Comparison of ENCODE assay signal across 17 cellular contexts in the genomic region with DNA sequence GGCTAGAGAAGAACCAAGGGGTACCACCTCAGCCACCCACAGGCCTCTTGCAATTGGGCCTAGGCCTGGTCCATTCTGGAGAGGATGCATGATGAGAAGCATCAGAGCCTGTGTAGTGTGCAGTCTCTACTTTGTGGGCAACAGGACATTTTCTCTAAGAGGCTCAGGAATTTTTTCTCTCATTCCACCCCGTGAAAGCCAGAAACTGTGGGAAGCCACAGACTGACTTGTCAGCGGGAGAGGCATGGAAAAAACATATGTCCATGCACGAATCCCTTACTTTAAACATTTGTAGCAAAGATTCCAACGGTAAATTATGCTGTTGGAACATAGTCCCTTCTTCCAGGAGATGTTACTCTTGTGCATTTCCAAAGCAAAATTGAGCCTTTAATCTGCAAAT.
DNase-seq lines count a peak whose midpoint lies in the region; ATAC-seq, FAIRE-seq and TF ChIP-seq lines count a peak whose summit lies in the region.
"Had no signal": no experiment of that assay in that cellular context is flagged by ENCODE, and none has a peak within 500 bp of the region (broad histone marks: within the 10 kb centered on the region; RNA-seq: fewer than 3 reads in every experiment).

No MANE protein-coding gene starts in this region.

- H3K36me3 ChIP-seq in heart left ventricle (peaks cover 0 to 51% (median 26%) of the 10 kb centered on the region in 9 donors), subcutaneous abdominal adipose tissue (ENCODE audit: control insufficient read depth in 5 of 5, insufficient read depth in 5 of 5, low read length in 5 of 5) (peaks cover 0 to 8% (median under 1%) of the 10 kb centered on the region in 5 donors)
- H3K36me3 ChIP-seq: breast epithelium had no signal

- no peak for FAIRE-seq in frontal cortex (lab: Jason Lieb, UNC)
- FAIRE-seq: RCC 7860 had no signal

- no peak overlapping the region for H3K4me3 Mint-ChIP-seq in natural killer cell
- no peak overlapping the region for H3K4me3 Mint-ChIP-seq in type B pancreatic cell

- no peak for TF ChIP-seq POLR2A in heart left ventricle (IDR thresholded peaks at IDR 0.05)

- H3K36me3 Mint-ChIP-seq in natural killer cell (no peaks in the 10 kb centered on the region), type B pancreatic cell (peaks cover 3% of the 10 kb centered on the region)

- no peaks in the 10 kb centered on the region for H3K9me3 ChIP-seq in heart left ventricle
- no peaks in the 10 kb centered on the region for H3K9me3 ChIP-seq in subcutaneous abdominal adipose tissue (ENCODE audit: control insufficient read depth in 5 of 5, low read length in 5 of 5)
- H3K9me3 ChIP-seq: breast epithelium, upper lobe of right lung had no signal

- H3K27ac ChIP-seq in heart left ventricle: peak overlapping the region in 11 of 12 donors; percentile 3 to 70 (median 58)
- H3K27ac ChIP-seq in subcutaneous abdominal adipose tissue (ENCODE audit: low read depth, low read length): peak overlapping the region; percentile 71
- H3K27ac ChIP-seq: epithelial cell of prostate, upper lobe of right lung had no signal

- peaks cover 0 to 66% (median 47%) of the 10 kb centered on the region in 12 donors for H3K4me1 ChIP-seq in heart left ventricle
- H3K4me1 ChIP-seq in subcutaneous abdominal adipose tissue (ENCODE audit: control insufficient read depth in 5 of 5, insufficient read depth in 5 of 5, low read length in 5 of 5): peaks cover 0 to 19% (median 4%) of the 10 kb centered on the region in 5 donors
- H3K4me1 ChIP-seq: breast epithelium had no signal

- no peaks in the 10 kb centered on the region for H3K27me3 ChIP-seq in heart left ventricle
- H3K27me3 ChIP-seq in subcutaneous abdominal adipose tissue (ENCODE audit: control insufficient read depth in 5 of 5, insufficient read depth in 4 of 5, low read length in 5 of 5): no peaks in the 10 kb centered on the region
- H3K27me3 ChIP-seq: breast epithelium, upper lobe of right lung had no signal

- DNase-seq in heart left ventricle (no peak), Right ventricle myocardium superior (no peak), choroid plexus epithelial cell (ENCODE audit: low read depth) (peak; percentile 35), natural killer cell (no peak), frontal cortex (ENCODE audit: low spot score in 2 of 2) (no peak), type B pancreatic cell (ENCODE audit: extremely low spot score, unreplicated experiment) (no peak)
- DNase-seq: activated CD4-positive, CD25-positive, alpha-beta regulatory T cell treated with anti-CD3 and anti-CD28 coated beads, Interleukin-2, amount 50 U/mL, for 72 hours; DMS153; NCI-H2029 treated with DMSO at 0.1 percent for 48 hours; NCI-H526 treated with DMSO at 0.1 percent for 48 hours; occipital lobe; upper lobe of right lung had no signal

- H3K4me3 ChIP-seq in heart left ventricle: no peak overlapping the region
- H3K4me3 ChIP-seq in choroid plexus epithelial cell (ENCODE audit: low read depth, low read length): no peak overlapping the region
- no peak overlapping the region for H3K4me3 ChIP-seq in subcutaneous abdominal adipose tissue (ENCODE audit: low read depth in 1 of 5, low read length in 5 of 5)
- H3K4me3 ChIP-seq: breast epithelium, upper lobe of right lung had no signal

- no peak overlapping the region for H3K9ac ChIP-seq in subcutaneous abdominal adipose tissue (ENCODE audit: low read length in 5 of 5)

- intact Hi-C loops in heart left ventricle (cut with DNase I): loop anchor here in 2 of 10 donors (10.0 kb wide), 1 partner anchor 237 kb away; no protein-coding TSS in a partner anchor
- intact Hi-C loops in Right ventricle myocardium superior (cut with DNase I): no loop called here
- intact Hi-C loops in natural killer cell (cut with micrococcal nuclease): no loop called here

- ATAC-seq in heart left ventricle (no peak), Right ventricle myocardium superior (ENCODE audit: poor library complexity) (no peak), natural killer cell (no peak), HG03521 (IDR thresholded peaks at IDR 0.05; ENCODE audit: unreplicated experiment) (no peak)
- ATAC-seq: upper lobe of right lung had no signal

- peak overlapping the region; percentile 47 to 75 for H3K27ac Mint-ChIP-seq in natural killer cell
- no peak overlapping the region for H3K27ac Mint-ChIP-seq in type B pancreatic cell

- H3K27me3 Mint-ChIP-seq in natural killer cell (ENCODE audit: low read depth in 2 of 2): no peaks in the 10 kb centered on the region
- H3K27me3 Mint-ChIP-seq in type B pancreatic cell: no peaks in the 10 kb centered on the region

- peaks cover 58 to 61% of the 10 kb centered on the region in 2 donors for H3K4me1 Mint-ChIP-seq in natural killer cell
- H3K4me1 Mint-ChIP-seq in type B pancreatic cell (ENCODE audit: unreplicated experiment): peaks cover 16% of the 10 kb centered on the region

- no peak for TF ChIP-seq CTCF in heart left ventricle (IDR thresholded peaks at IDR 0.05)
- no peak for TF ChIP-seq CTCF in choroid plexus epithelial cell (conservative IDR thresholded peaks at IDR 0.05; ENCODE audit: low read depth, low read length)
- no peak for TF ChIP-seq CTCF in natural killer cell (IDR thresholded peaks at IDR 0.05)
- TF ChIP-seq CTCF in type B pancreatic cell (conservative IDR thresholded peaks at IDR 0.05): no peak

- WGBS in heart left ventricle, 4 donors: 61 to 76% (median 65%) methylated on average over 4 of the region's 4 CpGs

- H3K9me3 Mint-ChIP-seq in natural killer cell: no peaks in the 10 kb centered on the region
- no peaks in the 10 kb centered on the region for H3K9me3 Mint-ChIP-seq in type B pancreatic cell
